ENCODE assay signal across 11 cellular contexts in the genomic region with DNA sequence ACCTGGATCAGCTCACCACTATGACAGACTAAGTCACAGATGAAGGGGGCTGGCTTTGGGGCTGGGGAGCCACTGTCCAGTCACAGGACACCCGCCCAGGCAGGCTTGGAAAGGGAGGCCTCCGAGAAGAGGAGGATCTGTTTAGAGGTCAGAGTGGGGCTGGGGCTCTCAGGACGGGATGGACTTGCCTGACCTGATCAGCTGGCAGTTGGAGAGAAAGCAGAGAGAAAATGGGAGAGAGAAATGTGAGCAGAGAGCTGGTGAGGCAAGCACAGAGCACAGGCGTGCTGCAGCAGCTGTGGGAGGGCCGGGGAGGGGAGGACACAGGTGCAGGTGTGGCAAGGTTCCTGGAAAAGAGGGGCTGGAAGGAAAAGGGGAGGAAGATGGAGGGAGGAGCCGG. TPM values are rescaled to one million over a fixed set of nuclear protein-coding genes. Genes with fewer than 3 reads are reported as not detected.
"Had no signal": no experiment of that assay in that cellular context is flagged by ENCODE, and none has a peak within 500 bp of the region (broad histone marks: within the 10 kb centered on the region; RNA-seq: fewer than 3 reads in every experiment).

No MANE protein-coding gene starts in this region.

RNA-seq across cellular contexts. Expression of a gene that starts 17.4 kb away (rescaled TPM):
- total RNA-seq: activated B cell treated with CpG ODN at 0.5 μM for 24 hours; activated CD4-positive, alpha-beta T cell treated with anti-CD3 and anti-CD28 coated beads, Interleukin-2, amount 10 ng/mL, durations not matched to agents 24 days and 14 days; activated CD8-positive, alpha-beta T cell treated with anti-CD3 and anti-CD28 coated beads for 36 hours; activated T-helper 2 cell treated with anti-CD3 and anti-CD28 coated beads, Interferon-gamma antibody, Interleukin-2, Interleukin-4, amounts not matched to agents 10 μg/mL and 5 μg/mL and 100 μg/mL, durations not matched to agents 14 hours and 24 hours and 36 hours; astrocyte; body of pancreas; cardiac septum had no signal

RNA-seq across cellular contexts. Expression of a gene that starts 41.9 kb away (rescaled TPM):
- total RNA-seq: activated B cell treated with CpG ODN at 0.5 μM for 24 hours; activated CD4-positive, alpha-beta memory T cell treated with anti-CD3 and anti-CD28 coated beads for 36 hours; activated CD4-positive, alpha-beta T cell treated with anti-CD3 and anti-CD28 coated beads, Interleukin-2, amount 10 ng/mL, durations not matched to agents 24 days and 14 days; activated CD8-positive, alpha-beta memory T cell treated with anti-CD3 and anti-CD28 coated beads, Interleukin-2, amount 10 ng/mL, durations not matched to agents 7 days and 5 days; activated CD8-positive, alpha-beta T cell treated with anti-CD3 and anti-CD28 coated beads for 36 hours; activated T-helper 2 cell treated with anti-CD3 and anti-CD28 coated beads, Interferon-gamma antibody, Interleukin-2, Interleukin-4, amounts not matched to agents 10 μg/mL and 5 μg/mL and 100 μg/mL, durations not matched to agents 14 hours and 24 hours and 36 hours; adrenal gland; aorta; astrocyte; body of pancreas; cardiac septum had no signal
- polyA plus RNA-seq: adrenal gland, aorta had no signal
